ENCODE assay signal across 30 cellular contexts in the genomic region with DNA sequence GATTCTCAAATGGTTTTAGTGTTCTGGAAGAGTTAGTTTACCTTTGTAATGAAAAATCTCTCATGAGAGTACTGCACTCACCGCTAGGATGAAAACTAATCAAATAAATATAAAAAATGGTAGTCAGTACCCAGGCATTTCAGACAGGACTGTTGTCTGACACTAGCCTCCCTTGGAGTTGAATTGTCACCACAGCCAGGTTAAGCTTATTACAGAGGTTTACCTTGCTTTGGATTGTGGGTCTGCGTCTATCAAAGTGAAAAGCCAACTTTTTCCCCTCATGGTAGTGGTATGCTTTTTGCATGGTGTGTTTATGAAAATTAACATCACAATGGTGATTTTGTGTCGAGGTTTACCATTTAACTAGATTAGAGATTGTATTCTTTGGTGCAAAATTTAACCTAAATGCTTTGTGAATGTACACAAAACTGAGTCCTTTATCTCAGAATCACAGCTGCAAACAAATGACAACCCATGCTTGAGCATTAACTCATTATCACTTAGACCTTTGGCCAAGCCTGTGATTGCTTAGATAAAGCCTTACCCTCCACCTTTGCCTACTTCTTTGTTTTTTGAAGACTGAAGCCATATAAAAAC. TPM values are rescaled to one million over a fixed set of nuclear protein-coding genes. Genes with fewer than 3 reads are reported as not detected.
DNase-seq lines count a peak whose midpoint lies in the region; ATAC-seq and TF ChIP-seq lines count a peak whose summit lies in the region.
"Had no signal": no experiment of that assay in that cellular context is flagged by ENCODE, and none has a peak within 500 bp of the region (broad histone marks: within the 10 kb centered on the region; RNA-seq: fewer than 3 reads in every experiment).

No MANE protein-coding gene starts in this region.

- H3K9ac ChIP-seq in mesendoderm (ENCODE audit: low read length): no peak overlapping the region
- H3K9ac ChIP-seq: KMS-11 had no signal

- H2BK15ac ChIP-seq in mesendoderm (replicated peaks; ENCODE audit: low read depth): no peak overlapping the region

- CTCF ChIA-PET in Caco-2 (lab: Charles Lee): no interaction called here

- peaks cover 29% of the 10 kb centered on the region for H3K36me3 Mint-ChIP-seq in CD4-positive, CD25-positive, alpha-beta regulatory T cell
- H3K36me3 Mint-ChIP-seq in Caco-2 (ENCODE audit: insufficient read depth, unreplicated experiment): peaks cover 5% of the 10 kb centered on the region
- H3K36me3 Mint-ChIP-seq in central memory CD8-positive, alpha-beta T cell (ENCODE audit: insufficient read depth): peaks cover 14% of the 10 kb centered on the region

- no peak overlapping the region for H2BK120ac ChIP-seq in mesendoderm (ENCODE audit: low read depth, low read length)

- peaks cover 9% of the 10 kb centered on the region for H3K79me1 ChIP-seq in mesendoderm (ENCODE audit: low read length)

- H3K27ac ChIP-seq in CD4-positive, CD25-positive, alpha-beta regulatory T cell (ENCODE audit: insufficient read depth, low read length, poor library complexity, severe bottlenecking): peak overlapping the region; percentile 19
- no peak overlapping the region for H3K27ac ChIP-seq in mesendoderm (ENCODE audit: low read depth, low read length)
- H3K27ac ChIP-seq: body of pancreas, KMS-11, RWPE1, SJSA1, WERI-Rb-1 had no signal

- H3K4me3 ChIP-seq in CD4-positive, CD25-positive, alpha-beta regulatory T cell (ENCODE audit: low read depth, low read length): peak overlapping the region; percentile 24
- H3K4me3 ChIP-seq in Caco-2 (ENCODE audit: low read depth, low read length): no peak overlapping the region
- no peak overlapping the region for H3K4me3 ChIP-seq in mesendoderm (ENCODE audit: low read length)
- H3K4me3 ChIP-seq: body of pancreas, dorsolateral prefrontal cortex, MG63, SJSA1, tibial artery had no signal

- no peak overlapping the region for H3K4ac ChIP-seq in mesendoderm (ENCODE audit: low read depth, low read length)

- POLR2A ChIA-PET in Caco-2 (lab: Charles Lee): no interaction called here

- H3K36me3 ChIP-seq in CD4-positive, CD25-positive, alpha-beta regulatory T cell (ENCODE audit: control insufficient read depth, insufficient read depth, low read length): peaks cover 2% of the 10 kb centered on the region
- no peaks in the 10 kb centered on the region for H3K36me3 ChIP-seq in Caco-2 (ENCODE audit: control insufficient read depth, insufficient read depth, low read length)
- H3K36me3 ChIP-seq in mesendoderm (ENCODE audit: control insufficient read depth, insufficient read depth, low read length): no peaks in the 10 kb centered on the region
- H3K36me3 ChIP-seq: MG63, tibial artery, WERI-Rb-1 had no signal

- no CpG with 5 or more reads among the region's 3 CpGs for WGBS in mesendoderm (ENCODE audit: extremely low coverage, insufficient coverage, low lambda C conversion rate)

- no peak overlapping the region for H3K56ac ChIP-seq in mesendoderm (ENCODE audit: low read length)

- H3K9me3 ChIP-seq in CD4-positive, CD25-positive, alpha-beta regulatory T cell (ENCODE audit: control insufficient read depth in 2 of 2, low read length in 2 of 2): no peaks in the 10 kb centered on the region
- H3K9me3 ChIP-seq in Caco-2: no peaks in the 10 kb centered on the region
- H3K9me3 ChIP-seq: body of pancreas, SJSA1, tibial artery had no signal

- intact Hi-C loops in Caco-2 (cut with micrococcal nuclease; ENCODE audit: unreplicated experiment): loop anchor here (5.0 kb wide), 1 partner anchor 77 kb away; no protein-coding TSS in a partner anchor

- H3K9me3 Mint-ChIP-seq in CD4-positive, CD25-positive, alpha-beta regulatory T cell: peaks cover 0 to 5% (median 0%) of the 10 kb centered on the region in 7 donors
- no peaks in the 10 kb centered on the region for H3K9me3 Mint-ChIP-seq in Caco-2 (ENCODE audit: unreplicated experiment)
- H3K9me3 Mint-ChIP-seq in central memory CD8-positive, alpha-beta T cell: no peaks in the 10 kb centered on the region

- no peak for TF ChIP-seq CTCF in Caco-2 (IDR thresholded peaks at IDR 0.05; ENCODE audit: insufficient read depth in 1 of 2, low read depth in 1 of 2, low read length in 1 of 2, severe bottlenecking in 1 of 2, unreplicated experiment in 1 of 2)

- DNase-seq in CD4-positive, CD25-positive, alpha-beta regulatory T cell: no peak
- DNase-seq in Caco-2 (no peak), mesendoderm (peak; percentile 66), NOMO-1 (lab: John Stamatoyannopoulos, UW; ENCODE audit: unreplicated experiment in 2 of 2) (no peak), glomerular visceral epithelial cell (ENCODE audit: extremely low spot score) (no peak)
- DNase-seq in central memory CD8-positive, alpha-beta T cell (ENCODE audit: low spot score in 2 of 2): no peak
- DNase-seq: activated CD4-positive, alpha-beta T cell treated with anti-CD3 and anti-CD28 coated beads for 4 hours; activated CD8-positive, alpha-beta T cell treated with anti-CD3 and anti-CD28 coated beads, Interleukin-2, amount 10 ng/mL, durations not matched to agents 7 days and 5 days; activated gamma-delta T cell; body of pancreas; dorsolateral prefrontal cortex; hypothalamus; mammary epithelial cell; MG63; NCI-H1105; NCI-H187 treated with DMSO at 0.1 percent for 48 hours; NCI-H2171; posterior cingulate gyrus; stimulated activated CD4-positive, alpha-beta T cell treated with anti-CD3 and anti-CD28 coated beads, Interleukin-12 subunit alpha, Interleukin-12 subunit beta, amount 100 ng/mL, for 4 hours; stimulated activated CD4-positive, alpha-beta T cell treated with anti-CD3 and anti-CD28 coated beads, Interleukin-4, amount 100 ng/mL, for 1 hour; T-helper 9 cell; tibial artery; WERI-Rb-1 had no signal

- no peaks in the 10 kb centered on the region for H3K27me3 ChIP-seq in CD4-positive, CD25-positive, alpha-beta regulatory T cell (ENCODE audit: control insufficient read depth, insufficient read depth, low read length)
- H3K27me3 ChIP-seq in Caco-2 (replicated peaks; ENCODE audit: control insufficient read depth, insufficient read depth, low read length) (no peaks in the 10 kb centered on the region), mesendoderm (ENCODE audit: insufficient read depth, low read length, poor library complexity) (no peaks in the 10 kb centered on the region)
- H3K27me3 ChIP-seq: body of pancreas, dorsolateral prefrontal cortex, MG63, SJSA1, tibial artery had no signal

- H3K18ac ChIP-seq in mesendoderm (ENCODE audit: low read length): no peak overlapping the region

- ATAC-seq in CD4-positive, CD25-positive, alpha-beta regulatory T cell (ENCODE audit: low read depth in 2 of 2): no peak
- ATAC-seq in central memory CD8-positive, alpha-beta T cell (replicated peaks; ENCODE audit: extremely low read depth, poor library complexity, severe bottlenecking): no peak
- ATAC-seq in HG02642 (IDR thresholded peaks at IDR 0.05; ENCODE audit: poor library complexity, unreplicated experiment) (no peak), HG03159 (IDR thresholded peaks at IDR 0.05; ENCODE audit: unreplicated experiment) (no peak)
- ATAC-seq: activated CD8-positive, alpha-beta T cell treated with anti-CD3 and anti-CD28 coated beads, Interleukin-2, amount 10 ng/mL, durations not matched to agents 7 days and 5 days; body of pancreas; HCT116; sciatic nerve had no signal

- H4K5ac ChIP-seq in mesendoderm (ENCODE audit: low read length): no peak overlapping the region

- H3K4me3 Mint-ChIP-seq in CD4-positive, CD25-positive, alpha-beta regulatory T cell: peak overlapping the region in 3 of 4 donors; percentile 39 to 69 (median 45)
- peak overlapping the region; percentile 53 for H3K4me3 Mint-ChIP-seq in Caco-2 (ENCODE audit: unreplicated experiment)
- no peak overlapping the region for H3K4me3 Mint-ChIP-seq in central memory CD8-positive, alpha-beta T cell
- H3K4me3 Mint-ChIP-seq: activated CD8-positive, alpha-beta T cell treated with anti-CD3 and anti-CD28 coated beads, Interleukin-2, amount 10 ng/mL, durations not matched to agents 7 days and 5 days had no signal

- BruUV-seq in Caco-2 (replicated peaks; lab: Mats Ljungman, UMichigan): no TSS peak

- H3K4me1 Mint-ChIP-seq in CD4-positive, CD25-positive, alpha-beta regulatory T cell: peaks cover 50 to 83% (median 67%) of the 10 kb centered on the region in 4 donors
- H3K4me1 Mint-ChIP-seq in Caco-2 (ENCODE audit: low read depth, unreplicated experiment): peaks cover 8% of the 10 kb centered on the region
- peaks cover 64% of the 10 kb centered on the region for H3K4me1 Mint-ChIP-seq in central memory CD8-positive, alpha-beta T cell

- peaks cover 11% of the 10 kb centered on the region for H3K79me2 ChIP-seq in mesendoderm (ENCODE audit: control insufficient read depth, insufficient read depth, low read length)

- H2BK5ac ChIP-seq in mesendoderm (ENCODE audit: low read length): no peak overlapping the region

- H4K8ac ChIP-seq in mesendoderm (ENCODE audit: low read depth, low read length): no peak overlapping the region

- H2AK5ac ChIP-seq in mesendoderm (ENCODE audit: low read length): no peak overlapping the region

- H3K4me1 ChIP-seq in CD4-positive, CD25-positive, alpha-beta regulatory T cell (ENCODE audit: control insufficient read depth, insufficient read depth, low read length, poor library complexity, severe bottlenecking): peaks cover 55% of the 10 kb centered on the region
- peaks cover 36% of the 10 kb centered on the region for H3K4me1 ChIP-seq in Caco-2
- no peaks in the 10 kb centered on the region for H3K4me1 ChIP-seq in mesendoderm (ENCODE audit: control insufficient read depth, low read depth, low read length)

- no peak overlapping the region for H3K4me2 ChIP-seq in mesendoderm (ENCODE audit: low read length)
- H3K4me2 ChIP-seq: KMS-11 had no signal

- H3K27me3 Mint-ChIP-seq in CD4-positive, CD25-positive, alpha-beta regulatory T cell: no peaks in the 10 kb centered on the region
- H3K27me3 Mint-ChIP-seq in Caco-2 (ENCODE audit: insufficient read depth, unreplicated experiment): no peaks in the 10 kb centered on the region
- no peaks in the 10 kb centered on the region for H3K27me3 Mint-ChIP-seq in central memory CD8-positive, alpha-beta T cell

- H3K23ac ChIP-seq in mesendoderm (ENCODE audit: low read length): no peak overlapping the region

- H3K27ac Mint-ChIP-seq in CD4-positive, CD25-positive, alpha-beta regulatory T cell: no peak overlapping the region
- H3K27ac Mint-ChIP-seq in Caco-2 (ENCODE audit: unreplicated experiment): no peak overlapping the region
- peak overlapping the region; percentile 86 for H3K27ac Mint-ChIP-seq in central memory CD8-positive, alpha-beta T cell (ENCODE audit: low read depth)
- H3K27ac Mint-ChIP-seq: activated CD8-positive, alpha-beta T cell treated with anti-CD3 and anti-CD28 coated beads, Interleukin-2, amount 10 ng/mL, durations not matched to agents 7 days and 5 days had no signal

RNA-seq across cellular contexts. Expression of gene RAP1A, which starts 20.1 kb away (rescaled TPM):
- 143 TPM for total RNA-seq in CD4-positive, CD25-positive, alpha-beta regulatory T cell
- 10 to 100 TPM; 72.8 to 91.3 (median 78.2) TPM for polyA plus RNA-seq in CD4-positive, CD25-positive, alpha-beta regulatory T cell
- total RNA-seq in Caco-2 (2022): 60.1 and 64.1 TPM in 2 replicates
- polyA plus RNA-seq in mesendoderm (2013, experiment 1 of 2): 46.5 TPM
- 49.2 TPM for polyA plus RNA-seq in mesendoderm (2013, experiment 2 of 2)
